Comparison of ENCODE assay signal across 8 cellular contexts in genomic region chr16:29899516-29900101, GRCh38. TPM values are rescaled to one million over a fixed set of nuclear protein-coding genes. Genes with fewer than 3 reads are reported as not detected.
DNase-seq lines count a peak whose midpoint lies in the region; ATAC-seq and TF ChIP-seq lines count a peak whose summit lies in the region.

Gene SEZ6L2, minus strand, starts transcription at chr16:29899550. Its CDS starts 531 bp downstream, at chr16:29899019.

- intact Hi-C loops in ascending aorta (cut with DNase I): loop anchor here (1.0 kb wide), 2 partner anchors 27 to 36 kb away; partner anchors contain the start of genes CDIPT and KCTD13
- intact Hi-C loops in psoas muscle (cut with DNase I): no loop called here

- H3K36me3 ChIP-seq in OCI-LY3 (replicated peaks; ENCODE audit: low read depth, low read length) (no peaks in the 10 kb centered on the region), ascending aorta (no peaks in the 10 kb centered on the region), psoas muscle (ENCODE audit: insufficient read depth in 1 of 2, low read depth in 1 of 2) (no peaks in the 10 kb centered on the region)

- H3K4me1 ChIP-seq in OCI-LY3 (ENCODE audit: low read length): no peaks in the 10 kb centered on the region; the same call in 1 of the 2 replicates
- H3K4me1 ChIP-seq in ascending aorta: peaks cover 4 to 7% of the 10 kb centered on the region in 2 donors
- no peaks in the 10 kb centered on the region for H3K4me1 ChIP-seq in psoas muscle

- H4K20me1 ChIP-seq in OCI-LY3 (ENCODE audit: insufficient read depth, low read length): peaks cover 3% of the 10 kb centered on the region

- peak within 1 kb of the TSS; percentile 78 for H3K4me3 ChIP-seq in OCI-LY3 (ENCODE audit: low read length)
- H3K4me3 ChIP-seq in ascending aorta: peak within 1 kb of the TSS; percentile 57 to 77
- peak within 1 kb of the TSS; percentile 72 for H3K4me3 ChIP-seq in psoas muscle

- no peaks in the 10 kb centered on the region for H3K79me2 ChIP-seq in OCI-LY3 (ENCODE audit: low read length)

- H3K4me2 ChIP-seq in OCI-LY3 (ENCODE audit: low read length): peak within 1 kb of the TSS; percentile 54

- no peaks in the 10 kb centered on the region for H3K9me3 ChIP-seq in OCI-LY3 (ENCODE audit: insufficient read depth, low read length)
- no peaks in the 10 kb centered on the region for H3K9me3 ChIP-seq in ascending aorta
- no peaks in the 10 kb centered on the region for H3K9me3 ChIP-seq in psoas muscle

- H3K27ac ChIP-seq in OCI-LY3 (ENCODE audit: low read length) (no peak within 1 kb of the TSS), ascending aorta (no peak within 1 kb of the TSS), psoas muscle (no peak within 1 kb of the TSS)

- H3K9ac ChIP-seq in OCI-LY3 (ENCODE audit: low read length): no peak within 1 kb of the TSS

- no peak within 1 kb of the TSS for H2AFZ ChIP-seq in OCI-LY3 (ENCODE audit: low read depth, low read length)

- peak; percentile 93 for DNase-seq in DMS114 treated with DMSO at 0.1 percent for 48 hours (lab: John Stamatoyannopoulos, UW; ENCODE audit: unreplicated experiment)
- DNase-seq in HuH-7 (ENCODE audit: low spot score): peak; percentile 97
- DNase-seq in ascending aorta (ENCODE audit: low spot score in 2 of 2): no peak
- DNase-seq in hypothalamus (lab: John Stamatoyannopoulos, UW): peak in 45 of 51 donors; percentile 10 to 82 (median 53)
- peak; percentile 30 to 84 for DNase-seq in psoas muscle

- H3K27me3 ChIP-seq in OCI-LY3 (ENCODE audit: low read depth, low read length) (peaks cover 8% of the 10 kb centered on the region), ascending aorta (peaks cover 4% of the 10 kb centered on the region), psoas muscle (ENCODE audit: insufficient read depth in 3 of 3, low read length in 2 of 3) (peaks cover 0 to 46% (median 12%) of the 10 kb centered on the region in 3 donors)

- ATAC-seq in psoas muscle: peak in 3 of 4 donors; percentile 5 to 33 (median 12)
- ATAC-seq in HG03460 (IDR thresholded peaks at IDR 0.05; ENCODE audit: unreplicated experiment): no peak
- ATAC-seq in HG02885 (IDR thresholded peaks at IDR 0.05; ENCODE audit: poor library complexity, unreplicated experiment): no peak

- TF ChIP-seq CTCF in OCI-LY3 (IDR thresholded peaks at IDR 0.05; ENCODE audit: low read depth, low read length) (no peak), ascending aorta (IDR thresholded peaks at IDR 0.05) (no peak), psoas muscle (IDR thresholded peaks at IDR 0.05) (no peak)

- 0 to 1% (median 1%) methylated on average over 20 to 29 of the region's 29 CpGs for WGBS in psoas muscle, 3 donors

RNA-seq across cellular contexts. Expression of gene SEZ6L2, which starts in this region (rescaled TPM):
- 0.21 TPM for total RNA-seq in ascending aorta
- total RNA-seq in psoas muscle: under 1 TPM; 0.17 to 0.86 (median 0.34) TPM
- polyA plus RNA-seq in psoas muscle: under 1 TPM; 0.05 to 0.23 (median 0.11) TPM

Comparison
In these comparisons a context has a peak if more than half of its experiments do, and no peak if none do; other contexts are left out.
1. Peak in DNase-seq, ATAC-seq and H3K4me3 ChIP-seq in psoas muscle; RNA of the gene not detected or under 1 TPM.
2. DNase-seq: peak in DMS114 treated with DMSO at 0.1 percent for 48 hours (single experiment), HuH-7 (single experiment) and hypothalamus (45 of 51); none in ascending aorta (0 of 2).
3. Peak in every context shown above with its lines, with median percentiles within 50 percentile points of each other: H3K4me3 ChIP-seq.